In the genomic region with DNA sequence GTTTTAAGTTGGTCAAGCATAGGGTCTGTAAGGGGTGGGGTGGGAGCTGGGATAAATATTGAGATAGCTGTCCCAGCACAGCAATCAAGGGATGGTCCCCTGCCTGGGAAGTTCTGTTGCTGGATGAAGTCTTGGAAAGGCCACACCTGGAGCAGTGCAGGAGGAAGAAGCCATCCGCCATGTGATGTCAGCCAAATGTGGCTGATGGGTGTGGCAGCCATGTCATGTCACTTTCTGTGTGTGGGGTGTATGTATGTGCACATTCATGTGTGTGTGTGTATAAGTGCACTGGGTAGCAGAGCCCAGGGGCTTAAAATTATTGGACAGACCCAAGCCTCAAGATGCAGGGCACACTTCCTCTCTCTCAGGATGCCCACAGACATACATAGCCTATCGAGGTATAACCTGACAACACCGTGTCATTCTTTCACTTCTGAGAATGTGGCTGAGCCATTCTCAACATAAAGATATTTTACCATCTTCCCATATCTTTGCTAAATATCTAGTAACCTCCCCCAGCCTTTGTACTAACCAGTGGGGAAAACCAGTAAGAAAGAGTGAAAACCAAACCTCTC, we compare ENCODE assay signal across 9 cellular contexts. TPM values are rescaled to one million over a fixed set of nuclear protein-coding genes. Genes with fewer than 3 reads are reported as not detected.
A peak's percentile ranks its signal among the peaks of the same experiment; 100 is the strongest.
DNase-seq lines count a peak whose midpoint lies in the region; ATAC-seq and TF ChIP-seq lines count a peak whose summit lies in the region.
"Had no signal": no experiment of that assay in that cellular context is flagged by ENCODE, and none has a peak within 500 bp of the region (broad histone marks: within the 10 kb centered on the region; RNA-seq: fewer than 3 reads in every experiment).

No MANE protein-coding gene starts in this region.

- TF ChIP-seq POLR2A in spleen (IDR thresholded peaks at IDR 0.05) = no peak

- H3K27me3 ChIP-seq in spleen (replicated peaks in 1 of 7) = no peaks in the 10 kb centered on the region

- H3K4me3 Mint-ChIP-seq in activated CD4-positive, alpha-beta T cell treated with anti-CD3 and anti-CD28 coated beads, Interleukin-2, amount 10 ng/mL, durations not matched to agents 7 days and 5 days = peak overlapping the region; percentile 54

- peaks cover 0 to 100% (median 48%) of the 10 kb centered on the region in 6 donors for H3K36me3 ChIP-seq in spleen

- CTCF ChIA-PET in activated CD4-positive, alpha-beta T cell treated with anti-CD3 and anti-CD28 coated beads, Interleukin-2, amount 10 ng/mL, durations not matched to agents 7 days and 5 days (lab: Charles Lee) = interaction anchor here (1.0 to 4.0 kb wide), 5 partner anchors 19 to 84 kb away, joined by 3 to 30 read pairs (median 6); no protein-coding TSS in a partner anchor
- CTCF ChIA-PET in RWPE1 (lab: Yijun Ruan, JAX) = no interaction called here

- no peaks in the 10 kb centered on the region for H3K9me3 ChIP-seq in spleen

- peaks cover 3% of the 10 kb centered on the region for H3K9me3 Mint-ChIP-seq in activated CD4-positive, alpha-beta T cell treated with anti-CD3 and anti-CD28 coated beads, Interleukin-2, amount 10 ng/mL, durations not matched to agents 7 days and 5 days

- peak overlapping the region; percentile 88 for H3K27ac Mint-ChIP-seq in activated CD4-positive, alpha-beta T cell treated with anti-CD3 and anti-CD28 coated beads, Interleukin-2, amount 10 ng/mL, durations not matched to agents 7 days and 5 days

- DNase-seq in activated CD4-positive, alpha-beta T cell treated with anti-CD3 and anti-CD28 coated beads, Interleukin-2, amount 10 ng/mL, durations not matched to agents 7 days and 5 days = peak; percentile 22
- no peak for DNase-seq in activated CD4-positive, alpha-beta T cell treated with anti-CD3 and anti-CD28 coated beads for 4 hours
- DNase-seq in spleen (peak; percentile 76), RWPE1 (ENCODE audit: low spot score) (no peak), ACHN (no peak), T-helper 9 cell (no peak)
- DNase-seq: SW 1271 had no signal

- peak; percentile 46 for ATAC-seq in HG02763 (IDR thresholded peaks at IDR 0.05; ENCODE audit: unreplicated experiment)

- no peaks in the 10 kb centered on the region for H3K27me3 Mint-ChIP-seq in activated CD4-positive, alpha-beta T cell treated with anti-CD3 and anti-CD28 coated beads, Interleukin-2, amount 10 ng/mL, durations not matched to agents 7 days and 5 days

- intact Hi-C loops in spleen (cut with DNase I; ENCODE audit: low total_unique reads) = no loop called here

- in situ Hi-C loops in ACHN (cut with HindIII; ENCODE audit: low pct_ligation_motif_present, low pct_unique_long_range_greater_than_20kb, low sequenced_read_pairs) = no loop called here

- peaks cover 92% of the 10 kb centered on the region for H3K36me3 Mint-ChIP-seq in activated CD4-positive, alpha-beta T cell treated with anti-CD3 and anti-CD28 coated beads, Interleukin-2, amount 10 ng/mL, durations not matched to agents 7 days and 5 days (ENCODE audit: low read depth)

- 36 to 59% (median 51%) methylated on average over 3 of the region's 3 CpGs for WGBS in spleen, 5 donors

- POLR2A ChIA-PET in activated CD4-positive, alpha-beta T cell treated with anti-CD3 and anti-CD28 coated beads, Interleukin-2, amount 10 ng/mL, durations not matched to agents 7 days and 5 days (lab: Charles Lee) = interaction anchor here (0.6 to 0.9 kb wide), 3 partner anchors 12 to 88 kb away, joined by 3 to 4 read pairs (median 3); a partner anchor contains a TSS
- POLR2A ChIA-PET in RWPE1 (lab: Yijun Ruan, JAX; ENCODE audit: low non-redundant PET) = no interaction called here

- H3K27ac ChIP-seq in VCaP (peak overlapping the region; percentile 80), spleen (peak overlapping the region; percentile 61 to 94 (median 84)), RWPE1 (no peak overlapping the region)

- no peak for TF ChIP-seq CTCF in VCaP (conservative IDR thresholded peaks at IDR 0.05)
- no peak for TF ChIP-seq CTCF in spleen (IDR thresholded peaks at IDR 0.05 in 8 of 11, conservative IDR thresholded peaks at IDR 0.05 in 3 of 11)
- TF ChIP-seq CTCF in RWPE1 (conservative IDR thresholded peaks at IDR 0.05; ENCODE audit: low read depth) = no peak

- H3K4me3 ChIP-seq in spleen = peak overlapping the region in 2 of 8 donors; percentile 16 to 48

- H3K4me1 Mint-ChIP-seq in activated CD4-positive, alpha-beta T cell treated with anti-CD3 and anti-CD28 coated beads, Interleukin-2, amount 10 ng/mL, durations not matched to agents 7 days and 5 days = peaks cover 88% of the 10 kb centered on the region

- peaks cover 34 to 69% (median 62%) of the 10 kb centered on the region in 6 donors for H3K4me1 ChIP-seq in spleen

RNA-seq across cellular contexts. Expression of a gene that starts 11.4 kb away (rescaled TPM):
- total RNA-seq in activated CD4-positive, alpha-beta T cell treated with anti-CD3 and anti-CD28 coated beads, Interleukin-2, amount 10 ng/mL, durations not matched to agents 7 days and 5 days = 10 to 100 TPM; 83.8 to 97.9 TPM
- 100 to 1,000 TPM in 3 of 7 donors, 10 to 100 TPM in 4; 62.0 to 156 (median 95.6) TPM for total RNA-seq in spleen
- polyA plus RNA-seq in spleen = 10 to 100 TPM; 19.5 to 27.5 (median 19.6) TPM

Comparison
In these comparisons a context has a peak if more than half of its experiments do, and no peak if none do; other contexts are left out.
1. DNase-seq: peak in activated CD4-positive, alpha-beta T cell treated with anti-CD3 and anti-CD28 coated beads, Interleukin-2, amount 10 ng/mL, durations not matched to agents 7 days and 5 days (single experiment) and spleen (single experiment); none in activated CD4-positive, alpha-beta T cell treated with anti-CD3 and anti-CD28 coated beads for 4 hours (0 of 2), RWPE1 (single experiment), ACHN (single experiment) and T-helper 9 cell (single experiment).